ENCODE assay signal across 1 cellular context in the genomic region with DNA sequence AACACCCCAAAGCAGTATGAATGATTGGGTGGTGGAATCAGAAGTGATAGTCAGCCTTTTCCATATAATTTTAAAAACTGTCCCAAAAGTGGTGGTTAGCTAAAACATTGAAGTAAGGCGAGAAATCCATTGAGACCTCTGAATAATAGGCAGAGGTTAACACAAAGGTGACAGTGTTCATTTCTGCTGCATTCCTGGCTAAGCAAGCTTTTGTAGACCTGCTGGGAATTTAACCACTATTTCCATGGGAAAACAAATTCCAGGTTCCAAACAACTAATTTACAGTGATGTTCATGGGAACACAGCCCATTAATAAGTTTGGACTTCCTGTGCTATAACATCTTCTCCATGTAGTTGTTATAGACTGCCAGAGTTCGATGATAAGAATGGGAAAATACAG.
TF ChIP-seq lines count a peak whose summit lies in the region.

No MANE protein-coding gene starts in this region.

TF ChIP-seq in HepG2, 621 proteins besides CTCF, POLR2A, EP300 and RAD21 (continued from another document):
- TF ChIP-seq NPAS2 (CRISPR knock-in tag; IDR thresholded peaks at IDR 0.05; ENCODE audit: borderline replicate concordance) (no peak), MED1 (CRISPR knock-in tag; IDR thresholded peaks at IDR 0.05) (no peak), TOPORS (CRISPR knock-in tag; IDR thresholded peaks at IDR 0.05) (no peak), MEIS1 (CRISPR knock-in tag; IDR thresholded peaks at IDR 0.05; ENCODE audit: borderline replicate concordance) (no peak), MXD4 (CRISPR knock-in tag; IDR thresholded peaks at IDR 0.05) (no peak), SRSF1 (optimal IDR thresholded peaks at IDR 0.05; ENCODE audit: low read depth, low read length) (no peak)
